ENCODE assay signal across 18 cellular contexts in the genomic region with DNA sequence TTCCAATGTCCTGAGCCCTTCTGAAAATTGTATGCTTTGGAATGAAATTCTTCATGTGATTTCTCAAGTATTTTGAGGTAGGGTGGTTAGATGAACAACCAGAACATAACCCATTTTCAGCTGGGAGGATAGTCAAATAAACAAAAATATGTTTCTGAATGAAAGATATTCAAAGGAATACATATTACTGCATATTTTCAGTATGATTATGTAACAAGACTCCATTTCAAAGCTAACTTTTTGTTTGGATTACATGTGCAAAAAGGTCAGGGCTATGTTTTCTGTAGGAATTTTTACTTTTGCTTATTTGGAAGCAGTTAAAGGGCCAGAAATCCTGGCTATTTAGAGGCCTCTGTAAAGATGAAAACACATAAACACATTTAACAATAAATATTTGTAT. TPM values are rescaled to one million over a fixed set of nuclear protein-coding genes. Genes with fewer than 3 reads are reported as not detected.
DNase-seq lines count a peak whose midpoint lies in the region; ATAC-seq and TF ChIP-seq lines count a peak whose summit lies in the region.
"Had no signal": no experiment of that assay in that cellular context is flagged by ENCODE, and none has a peak within 500 bp of the region (broad histone marks: within the 10 kb centered on the region; RNA-seq: fewer than 3 reads in every experiment).

No MANE protein-coding gene starts in this region.

- peak overlapping the region; percentile 81 for H3K9ac ChIP-seq in MM.1S (ENCODE audit: low read length)

- H3K9me2 ChIP-seq in MM.1S (replicated peaks; ENCODE audit: insufficient read depth, low read length) = no peaks in the 10 kb centered on the region

- no peak for TF ChIP-seq CTCF in MM.1S (IDR thresholded peaks at IDR 0.05; ENCODE audit: low read length)
- TF ChIP-seq CTCF in brain microvascular endothelial cell (IDR thresholded peaks at IDR 0.05; ENCODE audit: low read depth, low read length, missing control alignments) = no peak
- TF ChIP-seq CTCF in osteocyte (IDR thresholded peaks at IDR 0.05) = no peak
- TF ChIP-seq CTCF in endothelial cell (IDR thresholded peaks at IDR 0.05; ENCODE audit: unreplicated experiment) = no peak

- H3K9me3 Mint-ChIP-seq in activated T-cell treated with anti-CD3 and anti-CD28 coated beads, Interleukin-2, amount 50 U/mL, for 24 hours = peaks cover under 1% of the 10 kb centered on the region
- no peaks in the 10 kb centered on the region for H3K9me3 Mint-ChIP-seq in osteocyte (ENCODE audit: unreplicated experiment)
- H3K9me3 Mint-ChIP-seq in endothelial cell (ENCODE audit: unreplicated experiment) = no peaks in the 10 kb centered on the region
- H3K9me3 Mint-ChIP-seq: activated naive CD4-positive, alpha-beta T cell treated with anti-CD3 and anti-CD28 coated beads, Interleukin-2, amount 50 U/mL, for 24 hours; CD8-positive, alpha-beta T cell; WTC11 had no signal

- H2AFZ ChIP-seq in MM.1S (ENCODE audit: low read length) = no peak overlapping the region

- H3K27me3 ChIP-seq in MM.1S (replicated peaks; ENCODE audit: insufficient read depth, low read length) = no peaks in the 10 kb centered on the region
- no peaks in the 10 kb centered on the region for H3K27me3 ChIP-seq in brain microvascular endothelial cell (replicated peaks)
- H3K27me3 ChIP-seq: cardiac muscle cell, left lung, upper lobe of right lung had no signal

- H3K27ac ChIP-seq in MM.1S (ENCODE audit: low read length) (peak overlapping the region; percentile 97), brain microvascular endothelial cell (peak overlapping the region; percentile 95)

- no peak for DNase-seq in activated T-cell treated with anti-CD3 and anti-CD28 coated beads, Interleukin-2, amount 50 U/mL, for 24 hours
- DNase-seq in activated T-cell treated with anti-CD3 and anti-CD28 coated beads for 4 hours (no peak), MM.1S (no peak), brain microvascular endothelial cell (no peak), osteocyte (ENCODE audit: extremely low spot score, unreplicated experiment) (no peak), endothelial cell (ENCODE audit: low spot score) (no peak)
- DNase-seq: CD8-positive, alpha-beta T cell; KBM-7; left lung; NCI-H1417 treated with DMSO at 0.1 percent for 48 hours; stimulated activated naive CD4-positive, alpha-beta T cell treated with Interleukin-2 at 50 U/mL for 16 hours; upper lobe of right lung had no signal

- H4K20me1 ChIP-seq in MM.1S (ENCODE audit: insufficient read depth, low read length) = no peaks in the 10 kb centered on the region

- ATAC-seq in HG03108 (IDR thresholded peaks at IDR 0.05; ENCODE audit: unreplicated experiment) (no peak), HG02798 (IDR thresholded peaks at IDR 0.05; ENCODE audit: poor library complexity, unreplicated experiment) (no peak)
- ATAC-seq: CD8-positive, alpha-beta T cell had no signal

- peak overlapping the region; percentile 20 for H3K4me3 Mint-ChIP-seq in activated T-cell treated with anti-CD3 and anti-CD28 coated beads, Interleukin-2, amount 50 U/mL, for 24 hours
- H3K4me3 Mint-ChIP-seq in osteocyte (ENCODE audit: unreplicated experiment) (no peak overlapping the region), endothelial cell (ENCODE audit: unreplicated experiment) (no peak overlapping the region)
- H3K4me3 Mint-ChIP-seq: WTC11 had no signal

- no peaks in the 10 kb centered on the region for H3K27me3 Mint-ChIP-seq in activated T-cell treated with anti-CD3 and anti-CD28 coated beads, Interleukin-2, amount 50 U/mL, for 24 hours
- H3K27me3 Mint-ChIP-seq in osteocyte (ENCODE audit: unreplicated experiment) = no peaks in the 10 kb centered on the region
- no peaks in the 10 kb centered on the region for H3K27me3 Mint-ChIP-seq in endothelial cell (ENCODE audit: unreplicated experiment)
- H3K27me3 Mint-ChIP-seq: activated naive CD4-positive, alpha-beta T cell treated with anti-CD3 and anti-CD28 coated beads, Interleukin-2, amount 50 U/mL, for 24 hours; progenitor cell of endocrine pancreas had no signal

- H3K4me3 ChIP-seq in MM.1S (ENCODE audit: low read length) (peak overlapping the region; percentile 18; the same call in 1 of the 2 replicates), brain microvascular endothelial cell (ENCODE audit: low read depth, low read length) (no peak overlapping the region)
- H3K4me3 ChIP-seq: cardiac muscle cell, left lung had no signal

- peaks cover 76% of the 10 kb centered on the region for H3K36me3 Mint-ChIP-seq in activated T-cell treated with anti-CD3 and anti-CD28 coated beads, Interleukin-2, amount 50 U/mL, for 24 hours (ENCODE audit: low read depth)
- H3K36me3 Mint-ChIP-seq in osteocyte (ENCODE audit: unreplicated experiment) = peaks cover 3% of the 10 kb centered on the region
- no peaks in the 10 kb centered on the region for H3K36me3 Mint-ChIP-seq in endothelial cell (ENCODE audit: low read depth, unreplicated experiment)
- H3K36me3 Mint-ChIP-seq: CD8-positive, alpha-beta T cell; WTC11 had no signal

- peak overlapping the region; percentile 97 for H3K4me2 ChIP-seq in MM.1S (ENCODE audit: low read depth, low read length)

- H3K4me1 Mint-ChIP-seq in activated T-cell treated with anti-CD3 and anti-CD28 coated beads, Interleukin-2, amount 50 U/mL, for 24 hours (ENCODE audit: low read depth) = peaks cover 89% of the 10 kb centered on the region
- H3K4me1 Mint-ChIP-seq in osteocyte (ENCODE audit: unreplicated experiment) (peaks cover 44% of the 10 kb centered on the region), endothelial cell (ENCODE audit: unreplicated experiment) (peaks cover 12% of the 10 kb centered on the region)

- peaks cover 52% of the 10 kb centered on the region for H3F3A ChIP-seq in MM.1S (ENCODE audit: insufficient read depth, low read length)

- in situ Hi-C loops in brain microvascular endothelial cell (cut with HindIII; ENCODE audit: low pct_ligation_motif_present, low sequenced_read_pairs) = no loop called here

- H3K4me1 ChIP-seq in MM.1S (ENCODE audit: low read length) = peaks cover 56% of the 10 kb centered on the region

- H3K36me3 ChIP-seq in MM.1S (replicated peaks; ENCODE audit: insufficient read depth, low read length) (0 out of 2 replicates have a peak, but pooled peaks cover 5% of the 10 kb centered on the region), brain microvascular endothelial cell (replicated peaks) (no peaks in the 10 kb centered on the region)
- H3K36me3 ChIP-seq: cardiac muscle cell, left lung, upper lobe of right lung had no signal

- peak overlapping the region; percentile 91 for H3K27ac Mint-ChIP-seq in activated T-cell treated with anti-CD3 and anti-CD28 coated beads, Interleukin-2, amount 50 U/mL, for 24 hours
- H3K27ac Mint-ChIP-seq in osteocyte (ENCODE audit: unreplicated experiment) (peak overlapping the region; percentile 80), endothelial cell (ENCODE audit: unreplicated experiment) (no peak overlapping the region)
- H3K27ac Mint-ChIP-seq: progenitor cell of endocrine pancreas had no signal

- no peaks in the 10 kb centered on the region for H3K9me3 ChIP-seq in MM.1S (replicated peaks; ENCODE audit: insufficient read depth, low read length)
- H3K9me3 ChIP-seq: left lung, upper lobe of right lung had no signal

- peaks cover 77% of the 10 kb centered on the region for H3K79me2 ChIP-seq in MM.1S (ENCODE audit: low read length)

RNA-seq across cellular contexts. Expression of a gene that starts 27.7 kb away (rescaled TPM):
- total RNA-seq in osteocyte (52.3 and 53.6 TPM in 2 replicates), endothelial cell (ENCODE audit: unreplicated experiment) (32.6 TPM)
